Comparison of ENCODE assay signal across 8 cellular contexts in genomic region chr1:54406339-54407181, GRCh38. TPM values are rescaled to one million over a fixed set of nuclear protein-coding genes. Genes with fewer than 3 reads are reported as not detected.
A peak's percentile ranks its signal among the peaks of the same experiment; 100 is the strongest.
DNase-seq lines count a peak whose midpoint lies in the region; TF ChIP-seq lines count a peak whose summit lies in the region.

TSS of gene SSBP3 (minus strand) at chr1:54406394.

- H3K27ac ChIP-seq in subcutaneous abdominal adipose tissue (ENCODE audit: low read depth, low read length) = peak within 1 kb of the TSS; percentile 83

- peak; percentile 92 for DNase-seq in EH (ENCODE audit: low read depth)
- DNase-seq in H4 (ENCODE audit: low spot score) = peak; percentile 89
- peak; percentile 90 for DNase-seq in M059J (ENCODE audit: low read depth)
- peak; percentile 77 to 86 for DNase-seq in SHP77 (lab: John Stamatoyannopoulos, UW)
- DNase-seq in activated gamma-delta T cell treated with Interleukin-2 at 50 U/mL for 16 hours = peak; percentile 90
- peak; percentile 93 to 98 for DNase-seq in foreskin fibroblast

- TF ChIP-seq CTCF in foreskin fibroblast (IDR thresholded peaks at IDR 0.05; ENCODE audit: low read depth, low read length) = no peak

- H3K9ac ChIP-seq in subcutaneous abdominal adipose tissue (ENCODE audit: low read length in 5 of 5) = peak within 1 kb of the TSS in 4 of 5 donors; percentile 71 to 89 (median 79)

- H3K4me3 ChIP-seq in foreskin fibroblast (ENCODE audit: low read depth in 1 of 2, low read length in 2 of 2) (peak within 1 kb of the TSS; percentile 72 to 83), neuron (ENCODE audit: low read length) (peak within 1 kb of the TSS; percentile 97), subcutaneous abdominal adipose tissue (ENCODE audit: low read depth in 1 of 5, low read length in 5 of 5) (peak within 1 kb of the TSS; percentile 75 to 93 (median 82))

- H3K9me3 ChIP-seq in neuron (ENCODE audit: low read length) (no peaks in the 10 kb centered on the region), subcutaneous abdominal adipose tissue (ENCODE audit: control insufficient read depth in 5 of 5, low read length in 5 of 5) (no peaks in the 10 kb centered on the region)

- peak within 1 kb of the TSS; percentile 62 for H2AFZ ChIP-seq in neuron (ENCODE audit: low read depth, low read length)

- H3K36me3 ChIP-seq in neuron (ENCODE audit: insufficient read depth, low read length) = peaks cover 28% of the 10 kb centered on the region
- peaks cover 2 to 13% (median 11%) of the 10 kb centered on the region in 5 donors for H3K36me3 ChIP-seq in subcutaneous abdominal adipose tissue (ENCODE audit: control insufficient read depth in 5 of 5, insufficient read depth in 5 of 5, low read length in 5 of 5)

- H3K4me1 ChIP-seq in neuron (ENCODE audit: insufficient read depth, low read length) (peaks cover 43% of the 10 kb centered on the region), subcutaneous abdominal adipose tissue (ENCODE audit: control insufficient read depth in 5 of 5, insufficient read depth in 5 of 5, low read length in 5 of 5) (peaks cover 3 to 53% (median 39%) of the 10 kb centered on the region in 5 donors)

- H3K27me3 ChIP-seq in neuron (ENCODE audit: insufficient read depth, low read length) = no peaks in the 10 kb centered on the region
- H3K27me3 ChIP-seq in subcutaneous abdominal adipose tissue (ENCODE audit: control insufficient read depth in 5 of 5, insufficient read depth in 4 of 5, low read length in 5 of 5) = no peaks in the 10 kb centered on the region

RNA-seq across cellular contexts. Expression of gene SSBP3, which starts in this region (rescaled TPM):
- total RNA-seq in H4 (2014; rRNA removed; shearing (Covaris generic)) = 13.6 and 13.7 TPM in 2 replicates
- total RNA-seq in M059J (2014; rRNA removed; shearing (Covaris generic)) = 11.7 and 18.8 TPM in 2 replicates

Comparison
In these comparisons a context has a peak if more than half of its experiments do, and no peak if none do; other contexts are left out.
1. Peak in every context shown above with its lines: DNase-seq, H3K4me3 ChIP-seq and H3K27ac ChIP-seq.